7 cellular contexts compared by ENCODE assay signal in genomic region chr15:53540626-53541300, GRCh38.
DNase-seq lines count a peak whose midpoint lies in the region; ATAC-seq and TF ChIP-seq lines count a peak whose summit lies in the region.
"Not testable (repeated sequence)": the region's sequence is repeated elsewhere in the genome, so short reads cannot be mapped to it uniquely, and the experiment has no call there.

No MANE protein-coding gene starts in this region.

- H3K4me3 Mint-ChIP-seq in WTC11: peak overlapping the region; percentile 81
- peak overlapping the region; percentile 72 for H3K4me3 Mint-ChIP-seq in osteocyte (ENCODE audit: unreplicated experiment)

- peaks cover 21% of the 10 kb centered on the region for H3K4me1 Mint-ChIP-seq in WTC11
- H3K4me1 Mint-ChIP-seq in osteocyte (ENCODE audit: unreplicated experiment): not testable (repeated sequence)

- not testable (repeated sequence) for H3K27me3 Mint-ChIP-seq in WTC11 (ENCODE audit: low read depth); osteocyte (ENCODE audit: unreplicated experiment)

- not testable (repeated sequence) for H3K4me1 ChIP-seq in ES-I3 (ENCODE audit: insufficient read depth, low read length); HUES48 (ENCODE audit: control insufficient read depth, insufficient read depth, low read length); cardiac muscle cell (ENCODE audit: low read depth)

- H3K36me3 ChIP-seq in ES-I3 (ENCODE audit: insufficient read depth, low read length); HUES48 (ENCODE audit: control insufficient read depth, insufficient read depth, low read length); cardiac muscle cell: not testable (repeated sequence)

- H3K9ac ChIP-seq in ES-I3 (ENCODE audit: low read depth, low read length): peak overlapping the region; percentile 100
- not testable (repeated sequence) for H3K9ac ChIP-seq in HUES48 (ENCODE audit: low read depth, low read length)

- CTCF ChIA-PET in WTC11 (lab: Charles Lee): interaction anchor here (0.7 kb wide), 1 partner anchor 271 kb away, joined by 4 read pairs; no protein-coding TSS in a partner anchor

- not testable (repeated sequence) for TF ChIP-seq CTCF in 22Rv1 (IDR thresholded peaks at IDR 0.05); WTC11 (IDR thresholded peaks at IDR 0.05); cardiac muscle cell (IDR thresholded peaks at IDR 0.05; ENCODE audit: low read depth, low read length); osteocyte (IDR thresholded peaks at IDR 0.05)

- not testable (repeated sequence) for H3K9me3 ChIP-seq in ES-I3 (ENCODE audit: control insufficient read depth, insufficient read depth, low read length); HUES48 (ENCODE audit: control insufficient read depth, insufficient read depth, low read length); cardiac muscle cell (ENCODE audit: low read depth)

- H3K4me3 ChIP-seq in HUES48 (ENCODE audit: low read depth, low read length): peak overlapping the region; percentile 16; the same call in 1 of the 2 replicates
- peak overlapping the region; percentile 43 for H3K4me3 ChIP-seq in cardiac muscle cell

- H3K9me3 Mint-ChIP-seq in WTC11; osteocyte (ENCODE audit: unreplicated experiment): not testable (repeated sequence)

- peak overlapping the region; percentile 72 for H3K27ac Mint-ChIP-seq in WTC11
- H3K27ac Mint-ChIP-seq in osteocyte (ENCODE audit: unreplicated experiment): peak overlapping the region; percentile 52

- POLR2A ChIA-PET in WTC11 (lab: Charles Lee): not testable (repeated sequence)

- H3K27me3 ChIP-seq in HUES48 (ENCODE audit: control insufficient read depth, insufficient read depth, low read length); cardiac muscle cell: not testable (repeated sequence)

- DNase-seq in NCI-H748 (lab: John Stamatoyannopoulos, UW; ENCODE audit: unreplicated experiment) (peak; percentile 41), WTC11 (ENCODE audit: low spot score) (peak; percentile 20)
- not testable (repeated sequence) for DNase-seq in cardiac muscle cell (ENCODE audit: low read depth in 1 of 2, low spot score in 1 of 2); osteocyte (ENCODE audit: extremely low spot score, unreplicated experiment)

- peak overlapping the region; percentile 77 for H3K27ac ChIP-seq in 22Rv1
- not testable (repeated sequence) for H3K27ac ChIP-seq in HUES48 (ENCODE audit: low read depth, low read length); cardiac muscle cell

- not testable (repeated sequence) for H3K36me3 Mint-ChIP-seq in WTC11; osteocyte (ENCODE audit: unreplicated experiment)

- ATAC-seq in WTC11: not testable (repeated sequence)
